ENCODE assay signal across 11 cellular contexts in the genomic region with DNA sequence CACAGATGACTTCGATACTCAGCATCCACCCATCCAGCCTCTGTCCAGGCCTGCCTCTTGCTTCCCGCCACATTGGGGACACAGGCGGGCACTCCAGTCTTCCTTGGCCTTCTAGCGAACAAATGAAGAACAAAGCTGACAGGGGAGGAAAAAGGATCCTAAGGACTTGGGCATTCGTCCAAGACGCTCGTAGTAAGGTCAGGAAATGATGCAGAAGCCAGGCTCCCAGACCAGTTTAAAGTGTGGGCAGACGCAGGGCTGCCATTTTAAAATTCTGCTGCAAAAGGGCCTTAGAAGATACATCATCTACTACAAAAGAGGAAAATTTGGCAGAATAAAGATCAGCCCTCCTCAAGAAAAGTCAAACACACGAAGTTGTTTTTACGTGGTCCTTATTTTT. TPM values are rescaled to one million over a fixed set of nuclear protein-coding genes. Genes with fewer than 3 reads are reported as not detected.
DNase-seq lines count a peak whose midpoint lies in the region; ATAC-seq, FAIRE-seq and TF ChIP-seq lines count a peak whose summit lies in the region.
"Had no signal": no experiment of that assay in that cellular context is flagged by ENCODE, and none has a peak within 500 bp of the region (broad histone marks: within the 10 kb centered on the region; RNA-seq: fewer than 3 reads in every experiment).

No MANE protein-coding gene starts in this region.

- H3K9me3 ChIP-seq in liver (ENCODE audit: control insufficient read depth in 4 of 4, low read length in 3 of 4) (no peaks in the 10 kb centered on the region), HepG2 (ENCODE audit: low read length) (no peaks in the 10 kb centered on the region), endothelial cell of umbilical vein (replicated peaks; ENCODE audit: control insufficient read depth, insufficient read depth, low read length) (no peaks in the 10 kb centered on the region), vagina (no peaks in the 10 kb centered on the region)

- peak overlapping the region in 2 of 3 experiments; percentile 71 to 76 for H3K4me3 Mint-ChIP-seq in nephron
- H3K4me3 Mint-ChIP-seq: GM23338, T-cell had no signal

- TF ChIP-seq CTCF in liver (IDR thresholded peaks at IDR 0.05; ENCODE audit: low read depth, low read length, missing input control) (no peak), HepG2 (CRISPR knock-in tag; IDR thresholded peaks at IDR 0.05) (no peak), endothelial cell of umbilical vein (IDR thresholded peaks at IDR 0.05; ENCODE audit: extremely low read depth in 1 of 2, insufficient read depth in 1 of 2, low read depth in 1 of 2, low read length in 2 of 2) (no peak), nephron (IDR thresholded peaks at IDR 0.05; ENCODE audit: unreplicated experiment in 3 of 3) (no peak), vagina (IDR thresholded peaks at IDR 0.05) (no peak)

- H3K36me3 ChIP-seq in liver (ENCODE audit: control insufficient read depth in 4 of 4, insufficient read depth in 3 of 4, low read depth in 1 of 4, low read length in 3 of 4) (peaks cover 0 to 8% (median 3%) of the 10 kb centered on the region in 4 donors), HepG2 (replicated peaks in 1 of 2; ENCODE audit: control insufficient read depth in 1 of 2, insufficient read depth in 2 of 2, low read length in 2 of 2) (no peaks in the 10 kb centered on the region), endothelial cell of umbilical vein (ENCODE audit: control insufficient read depth in 2 of 2, extremely low read depth in 1 of 2, insufficient read depth in 2 of 2, low read length in 2 of 2) (peaks cover 0 to 3% of the 10 kb centered on the region in 2 experiments), vagina (peaks cover 0 to 3% of the 10 kb centered on the region in 2 donors)

- no TSS peak for BruUV-seq in HepG2 (replicated peaks; lab: Mats Ljungman, UMichigan)
- BruUV-seq in endothelial cell of umbilical vein (replicated peaks; lab: Mats Ljungman, UMichigan) = no TSS peak

- H3K27me3 ChIP-seq in liver (ENCODE audit: control insufficient read depth in 4 of 4, insufficient read depth in 4 of 4, low read length in 3 of 4) = no peaks in the 10 kb centered on the region
- no peaks in the 10 kb centered on the region for H3K27me3 ChIP-seq in HepG2 (ENCODE audit: control insufficient read depth in 1 of 2, insufficient read depth in 2 of 2, low read length in 2 of 2)
- H3K27me3 ChIP-seq in endothelial cell of umbilical vein (ENCODE audit: control insufficient read depth in 2 of 2, insufficient read depth in 2 of 2, low read length in 2 of 2) = no peaks in the 10 kb centered on the region
- no peaks in the 10 kb centered on the region for H3K27me3 ChIP-seq in vagina

- peaks cover 49% of the 10 kb centered on the region for H3K4me1 Mint-ChIP-seq in nephron

- no peak for DNase-seq in HepG2 (ENCODE audit: low spot score)
- peak; percentile 66 for DNase-seq in endothelial cell of umbilical vein (ENCODE audit: low read depth, low spot score)
- no peak for DNase-seq in vagina (ENCODE audit: extremely low spot score in 2 of 2)
- no peak for DNase-seq in T-helper 1 cell
- no peak for DNase-seq in COR-L47 (lab: John Stamatoyannopoulos, UW)
- no peak for DNase-seq in NCI-H1436 treated with DMSO at 0.1 percent for 48 hours (lab: John Stamatoyannopoulos, UW)
- DNase-seq: islet precursor cell, T-cell had no signal

- dilution Hi-C loops in endothelial cell of umbilical vein (cut with MboI; ENCODE audit: extremely low pct_ligation_motif_present, low sequenced_read_pairs) = no loop called here

- H3K79me2 ChIP-seq in HepG2 (ENCODE audit: insufficient read depth, low read length) = no peaks in the 10 kb centered on the region
- H3K79me2 ChIP-seq in endothelial cell of umbilical vein (ENCODE audit: control insufficient read depth, insufficient read depth, low read length) = no peaks in the 10 kb centered on the region

- peaks cover 5% of the 10 kb centered on the region for H3K36me3 Mint-ChIP-seq in nephron (ENCODE audit: low read depth)

- H3K9me3 Mint-ChIP-seq in nephron = no peaks in the 10 kb centered on the region
- H3K9me3 Mint-ChIP-seq: GM23338, T-cell had no signal

- H3K27me3 Mint-ChIP-seq in nephron (ENCODE audit: low read depth) = no peaks in the 10 kb centered on the region
- H3K27me3 Mint-ChIP-seq: T-cell had no signal

- WGBS in liver = 74% methylated on average over 10 of the region's 10 CpGs
- 81% methylated on average over 10 of the region's 10 CpGs for WGBS in HepG2 (ENCODE audit: low lambda C conversion rate)

- H3K4me1 ChIP-seq in liver (ENCODE audit: control insufficient read depth in 4 of 4, insufficient read depth in 4 of 4, low read length in 3 of 4) (peaks cover 0 to 1% (median under 1%) of the 10 kb centered on the region in 4 donors), HepG2 (ENCODE audit: insufficient read depth, low read length) (peaks cover 5% of the 10 kb centered on the region), endothelial cell of umbilical vein (ENCODE audit: control insufficient read depth, extremely low read depth, insufficient read depth, low read length) (peaks cover 14% of the 10 kb centered on the region), vagina (peaks cover 28% of the 10 kb centered on the region)

- ATAC-seq in HepG2 = no peak
- ATAC-seq: GM23338, T-cell had no signal

- H3K4me2 ChIP-seq in HepG2 (ENCODE audit: low read depth, low read length) = no peak overlapping the region
- H3K4me2 ChIP-seq in endothelial cell of umbilical vein (ENCODE audit: insufficient read depth, low read length) = peak overlapping the region; percentile 3
- H3K4me2 ChIP-seq: GM23338 had no signal

- H3K4me3 ChIP-seq in liver (ENCODE audit: low read depth in 1 of 3, low read length in 3 of 3) (no peak overlapping the region), HepG2 (replicated peaks in 1 of 3; ENCODE audit: insufficient read depth in 1 of 3, low read depth in 2 of 3, low read length in 3 of 3) (no peak overlapping the region), endothelial cell of umbilical vein (replicated peaks in 1 of 3; ENCODE audit: insufficient read depth in 1 of 3, low read depth in 1 of 3, low read length in 3 of 3) (no peak overlapping the region), vagina (no peak overlapping the region)
- H3K4me3 ChIP-seq: GM23338 had no signal

- H3K27ac Mint-ChIP-seq in nephron = peak overlapping the region in 2 of 3 experiments; percentile 98 to 99
- H3K27ac Mint-ChIP-seq: GM23338, T-cell had no signal

- intact Hi-C loops in HepG2 (cut with micrococcal nuclease; ENCODE audit: unreplicated experiment) (no loop called here), endothelial cell of umbilical vein (cut with micrococcal nuclease) (loop anchor here (1.0 kb wide), 1 partner anchor 33 kb away; the partner anchor contains the start of gene SUN2), vagina (cut with DNase I) (no loop called here)

- POLR2A ChIA-PET in HepG2 (lab: Yijun Ruan, JAX) (no interaction called here), endothelial cell of umbilical vein (lab: Charles Lee) (no interaction called here)

- in situ Hi-C loops in HepG2 (cut with HindIII; ENCODE audit: extremely low pct_ligation_motif_present, low pct_unique_long_range_greater_than_20kb) = no loop called here

- no peaks in the 10 kb centered on the region for H4K20me1 ChIP-seq in HepG2 (ENCODE audit: insufficient read depth, low read length)
- H4K20me1 ChIP-seq in endothelial cell of umbilical vein (replicated peaks; ENCODE audit: control insufficient read depth, extremely low read depth, insufficient read depth, low read length) = no peaks in the 10 kb centered on the region

- FAIRE-seq in HepG2 (lab: Jason Lieb, UNC) (no peak), endothelial cell of umbilical vein (lab: Jason Lieb, UNC) (peak; percentile 72)

- H2AFZ ChIP-seq in HepG2 (ENCODE audit: low read length) (no peak overlapping the region), endothelial cell of umbilical vein (ENCODE audit: low read depth, low read length) (peak overlapping the region; percentile 38)
- H2AFZ ChIP-seq: GM23338 had no signal

- TF ChIP-seq EP300 in HepG2 (IDR thresholded peaks at IDR 0.05; ENCODE audit: low read depth in 2 of 2, low read length in 2 of 2) (no peak), HepG2 (CRISPR knock-in tag; IDR thresholded peaks at IDR 0.05; ENCODE audit: borderline replicate concordance) (no peak)

- CTCF ChIA-PET in HepG2 (lab: Yijun Ruan, JAX; ENCODE audit: low intra/inter-chr PET ratio, low total read pairs) = no interaction called here
- CTCF ChIA-PET in endothelial cell of umbilical vein (lab: Charles Lee) = interaction anchor here (1.3 to 3.8 kb wide), 3 partner anchors 19 to 81 kb away, joined by 3 to 23 read pairs (median 4); no protein-coding TSS in a partner anchor

- no peak for TF ChIP-seq RAD21 in liver (IDR thresholded peaks at IDR 0.05)
- no peak for TF ChIP-seq RAD21 in HepG2 (CRISPR knock-in tag; IDR thresholded peaks at IDR 0.05)

- no peak for TF ChIP-seq POLR2A in HepG2 (IDR thresholded peaks at IDR 0.05; ENCODE audit: insufficient read depth in 1 of 2, low read depth in 2 of 2, low read length in 2 of 2)
- no peak for TF ChIP-seq POLR2A in endothelial cell of umbilical vein (IDR thresholded peaks at IDR 0.05; ENCODE audit: low read depth, low read length)
- no peak for TF ChIP-seq POLR2A in vagina (IDR thresholded peaks at IDR 0.05)

- peak overlapping the region; percentile 6 to 31 for H3K27ac ChIP-seq in liver (ENCODE audit: low read depth in 1 of 2, low read length in 2 of 2)
- no peak overlapping the region for H3K27ac ChIP-seq in HepG2 (ENCODE audit: extremely low read length, insufficient read depth, low read length)
- peak overlapping the region; percentile 72 for H3K27ac ChIP-seq in endothelial cell of umbilical vein (ENCODE audit: insufficient read depth, low read depth, low read length)
- H3K27ac ChIP-seq in vagina = peak overlapping the region; percentile 82

- no peak overlapping the region for H3K9ac ChIP-seq in liver (ENCODE audit: low read depth in 1 of 2, low read length in 2 of 2)
- no peak overlapping the region for H3K9ac ChIP-seq in HepG2 (ENCODE audit: insufficient read depth, low read depth, low read length)
- H3K9ac ChIP-seq in endothelial cell of umbilical vein (replicated peaks; ENCODE audit: extremely low read depth, insufficient read depth, low read length) = no peak overlapping the region

- H3K9me1 ChIP-seq in endothelial cell of umbilical vein (replicated peaks; ENCODE audit: control insufficient read depth, extremely low read depth, insufficient read depth, low read length) = no peaks in the 10 kb centered on the region

RNA-seq across cellular contexts. Expression of gene DNAL4, which starts 5.9 kb away (rescaled TPM):
- total RNA-seq in liver (1 to 10 TPM; 4.0 to 5.6 TPM), HepG2 (2016; rRNA removed; fragmentation: Illumina TruSeq; extraction: Trizol) (8.0 and 8.8 TPM in 2 replicates), endothelial cell of umbilical vein (12.2 and 12.9 TPM in 2 replicates), vagina (14.7 TPM)
- polyA plus RNA-seq in liver (1 to 10 TPM; 4.9 TPM), HepG2 (2011; rRNA removed) (9.0 and 10.7 TPM in 2 replicates), endothelial cell of umbilical vein (22.7 and 24.7 TPM in 2 replicates)
- 8.4 and 10.6 TPM in 2 replicates for total RNA-seq in HepG2 (2016; cell fraction: cytosol; rRNA removed; fragmentation: Illumina TruSeq; extraction: Trizol; ENCODE audit: low read depth)
- 7.8 and 8.3 TPM in 2 replicates for total RNA-seq in HepG2 (2016; cell fraction: insoluble cytoplasmic fraction; rRNA removed; fragmentation: Illumina TruSeq; extraction: Trizol)
- 15.9 and 18.1 TPM in 2 replicates for total RNA-seq in HepG2 (2016; cell fraction: membrane; rRNA removed; fragmentation: Illumina TruSeq; extraction: Trizol)
- 3.2 and 3.8 TPM in 2 replicates for total RNA-seq in HepG2 (2016; cell fraction: nucleus; rRNA removed; fragmentation: Illumina TruSeq; extraction: Trizol)
- polyA plus RNA-seq in HepG2 (2011; cell fraction: cytosol; rRNA removed) = 11.6 and 14.0 TPM in 2 replicates
- polyA plus RNA-seq in HepG2 (2011; cell fraction: nucleus; rRNA removed) = 6.6 and 8.0 TPM in 2 replicates
- 4.6 and 5.9 TPM in 2 replicates for polyA plus RNA-seq in HepG2 (2012)
- polyA plus RNA-seq in HepG2 (2016; cell fraction: cytosol; fragmentation: Illumina TruSeq; extraction: Trizol; ENCODE audit: low read depth) = 10.5 and 11.9 TPM in 2 replicates
- 7.7 and 9.2 TPM in 2 replicates for polyA plus RNA-seq in HepG2 (2016; cell fraction: insoluble cytoplasmic fraction; fragmentation: Illumina TruSeq; extraction: Trizol; ENCODE audit: low read depth)
- 13.7 and 14.4 TPM in 2 replicates for polyA plus RNA-seq in HepG2 (2016; cell fraction: membrane; fragmentation: Illumina TruSeq; extraction: Trizol; ENCODE audit: low read depth)
- polyA plus RNA-seq in HepG2 (2016; cell fraction: nucleus; fragmentation: Illumina TruSeq; extraction: Trizol; ENCODE audit: insufficient read depth, low read depth) = 5.5 and 8.1 TPM in 2 replicates
- 6.9 and 10.7 TPM in 2 replicates for polyA minus RNA-seq in HepG2 (2011; rRNA and poly(A)+ RNA removed; ENCODE audit: low replicate concordance)
- polyA minus RNA-seq in HepG2 (2011; cell fraction: cytosol; rRNA and poly(A)+ RNA removed) = 1.5 and 2.4 TPM in 2 replicates
- polyA minus RNA-seq in HepG2 (2011; cell fraction: nucleus; rRNA and poly(A)+ RNA removed) = 1.0 and 1.5 TPM in 2 replicates
- polyA plus RNA-seq in endothelial cell of umbilical vein (2011; cell fraction: cytosol; rRNA removed) = 22.4 and 27.0 TPM in 2 replicates
- polyA plus RNA-seq in endothelial cell of umbilical vein (2011; cell fraction: nucleus; rRNA removed) = 9.7 and 10.5 TPM in 2 replicates
- 11.6 and 14.8 TPM in 2 replicates for polyA plus RNA-seq in endothelial cell of umbilical vein (2012)
- polyA minus RNA-seq in endothelial cell of umbilical vein = 13.4 and 13.7 TPM in 2 replicates
- polyA minus RNA-seq in endothelial cell of umbilical vein (2011; cell fraction: cytosol; rRNA and poly(A)+ RNA removed) = 3.1 TPM
- polyA minus RNA-seq in endothelial cell of umbilical vein (2011; cell fraction: nucleus; rRNA and poly(A)+ RNA removed) = 3.2 and 4.6 TPM in 2 replicates

RNA-seq across cellular contexts. Expression of gene SUN2, which starts 32.2 kb away (rescaled TPM):
- total RNA-seq in liver (100 to 1,000 TPM in 1 of 2 donors, 10 to 100 TPM in 1; 53.3 to 170 TPM), HepG2 (2016; rRNA removed; fragmentation: Illumina TruSeq; extraction: Trizol) (18.2 and 45.6 TPM in 2 replicates), endothelial cell of umbilical vein (133 and 137 TPM in 2 replicates), vagina (258 TPM)
- polyA plus RNA-seq in liver (100 to 1,000 TPM in 1 of 2 donors, 10 to 100 TPM in 1; 13.1 to 110 TPM), HepG2 (2011; rRNA removed) (56.6 and 94.4 TPM in 2 replicates), endothelial cell of umbilical vein (74.2 and 76.7 TPM in 2 replicates)
- total RNA-seq in HepG2 (2016; cell fraction: cytosol; rRNA removed; fragmentation: Illumina TruSeq; extraction: Trizol; ENCODE audit: low read depth) = 7.7 and 8.7 TPM in 2 replicates
- 15.8 and 46.5 TPM in 2 replicates for total RNA-seq in HepG2 (2016; cell fraction: insoluble cytoplasmic fraction; rRNA removed; fragmentation: Illumina TruSeq; extraction: Trizol)
- total RNA-seq in HepG2 (2016; cell fraction: membrane; rRNA removed; fragmentation: Illumina TruSeq; extraction: Trizol) = 8.0 and 10.1 TPM in 2 replicates
- total RNA-seq in HepG2 (2016; cell fraction: nucleus; rRNA removed; fragmentation: Illumina TruSeq; extraction: Trizol) = 45.0 and 55.0 TPM in 2 replicates
- 56.4 and 70.2 TPM in 2 replicates for polyA plus RNA-seq in HepG2 (2011; cell fraction: cytosol; rRNA removed)
- 131 and 136 TPM in 2 replicates for polyA plus RNA-seq in HepG2 (2011; cell fraction: nucleus; rRNA removed)
- polyA plus RNA-seq in HepG2 (2012) = 54.3 and 62.5 TPM in 2 replicates
- 1.7 and 2.0 TPM in 2 replicates for polyA plus RNA-seq in HepG2 (2016; cell fraction: cytosol; fragmentation: Illumina TruSeq; extraction: Trizol; ENCODE audit: low read depth)
- polyA plus RNA-seq in HepG2 (2016; cell fraction: insoluble cytoplasmic fraction; fragmentation: Illumina TruSeq; extraction: Trizol; ENCODE audit: low read depth) = 13.1 and 15.6 TPM in 2 replicates
- 2.6 and 3.3 TPM in 2 replicates for polyA plus RNA-seq in HepG2 (2016; cell fraction: membrane; fragmentation: Illumina TruSeq; extraction: Trizol; ENCODE audit: low read depth)
- 64.6 and 66.8 TPM in 2 replicates for polyA plus RNA-seq in HepG2 (2016; cell fraction: nucleus; fragmentation: Illumina TruSeq; extraction: Trizol; ENCODE audit: insufficient read depth, low read depth)
- polyA minus RNA-seq in HepG2 (2011; rRNA and poly(A)+ RNA removed; ENCODE audit: low replicate concordance) = 70.8 and 210 TPM in 2 replicates
- polyA minus RNA-seq in HepG2 (2011; cell fraction: cytosol; rRNA and poly(A)+ RNA removed) = 64.5 and 71.6 TPM in 2 replicates
- polyA minus RNA-seq in HepG2 (2011; cell fraction: nucleus; rRNA and poly(A)+ RNA removed) = 46.5 and 51.3 TPM in 2 replicates
- 65.0 and 75.7 TPM in 2 replicates for polyA plus RNA-seq in endothelial cell of umbilical vein (2011; cell fraction: cytosol; rRNA removed)
- 88.2 and 92.7 TPM in 2 replicates for polyA plus RNA-seq in endothelial cell of umbilical vein (2011; cell fraction: nucleus; rRNA removed)
- 51.1 and 53.0 TPM in 2 replicates for polyA plus RNA-seq in endothelial cell of umbilical vein (2012)
- polyA minus RNA-seq in endothelial cell of umbilical vein = 99.0 and 125 TPM in 2 replicates
- polyA minus RNA-seq in endothelial cell of umbilical vein (2011; cell fraction: cytosol; rRNA and poly(A)+ RNA removed) = 32.8 TPM
- 50.8 and 52.2 TPM in 2 replicates for polyA minus RNA-seq in endothelial cell of umbilical vein (2011; cell fraction: nucleus; rRNA and poly(A)+ RNA removed)

RNA-seq across cellular contexts. Expression of gene NPTXR, which starts 55.8 kb away (rescaled TPM):
- under 1 TPM; 0.05 to 0.25 TPM for total RNA-seq in liver
- under 1 TPM; 0.07 to 0.45 TPM for polyA plus RNA-seq in liver
- 2.5 and 2.6 TPM in 2 replicates for total RNA-seq in HepG2 (2016; rRNA removed; fragmentation: Illumina TruSeq; extraction: Trizol)
- 0.44 and 0.51 TPM in 2 replicates for total RNA-seq in HepG2 (2016; cell fraction: cytosol; rRNA removed; fragmentation: Illumina TruSeq; extraction: Trizol; ENCODE audit: low read depth)
- total RNA-seq in HepG2 (2016; cell fraction: insoluble cytoplasmic fraction; rRNA removed; fragmentation: Illumina TruSeq; extraction: Trizol) = 2.1 and 2.5 TPM in 2 replicates
- total RNA-seq in HepG2 (2016; cell fraction: membrane; rRNA removed; fragmentation: Illumina TruSeq; extraction: Trizol) = 2.4 TPM in 2 replicates
- total RNA-seq in HepG2 (2016; cell fraction: nucleus; rRNA removed; fragmentation: Illumina TruSeq; extraction: Trizol) = 5.7 and 7.1 TPM in 2 replicates
- 4.8 and 6.7 TPM in 2 replicates for polyA plus RNA-seq in HepG2 (2011; rRNA removed)
- 4.4 and 4.7 TPM in 2 replicates for polyA plus RNA-seq in HepG2 (2011; cell fraction: cytosol; rRNA removed)
- 7.5 and 8.6 TPM in 2 replicates for polyA plus RNA-seq in HepG2 (2011; cell fraction: nucleus; rRNA removed)
- polyA plus RNA-seq in HepG2 (2012) = 13.2 and 13.3 TPM in 2 replicates
- 0.61 and 0.71 TPM in 2 replicates for polyA plus RNA-seq in HepG2 (2016; cell fraction: cytosol; fragmentation: Illumina TruSeq; extraction: Trizol; ENCODE audit: low read depth)
- polyA plus RNA-seq in HepG2 (2016; cell fraction: insoluble cytoplasmic fraction; fragmentation: Illumina TruSeq; extraction: Trizol; ENCODE audit: low read depth) = 3.2 and 4.5 TPM in 2 replicates
- 1.6 and 1.8 TPM in 2 replicates for polyA plus RNA-seq in HepG2 (2016; cell fraction: membrane; fragmentation: Illumina TruSeq; extraction: Trizol; ENCODE audit: low read depth)
- 13.4 and 14.4 TPM in 2 replicates for polyA plus RNA-seq in HepG2 (2016; cell fraction: nucleus; fragmentation: Illumina TruSeq; extraction: Trizol; ENCODE audit: insufficient read depth, low read depth)
- 2.5 and 11.6 TPM in 2 replicates for polyA minus RNA-seq in HepG2 (2011; rRNA and poly(A)+ RNA removed; ENCODE audit: low replicate concordance)
- 6.9 and 7.3 TPM in 2 replicates for polyA minus RNA-seq in HepG2 (2011; cell fraction: cytosol; rRNA and poly(A)+ RNA removed)
- 2.4 and 3.4 TPM in 2 replicates for polyA minus RNA-seq in HepG2 (2011; cell fraction: nucleus; rRNA and poly(A)+ RNA removed)
- total RNA-seq in endothelial cell of umbilical vein = 0.73 and 0.95 TPM in 2 replicates
- 0.37 and 0.43 TPM in 2 replicates for polyA plus RNA-seq in endothelial cell of umbilical vein
- 0.53 and 0.55 TPM in 2 replicates for polyA plus RNA-seq in endothelial cell of umbilical vein (2011; cell fraction: cytosol; rRNA removed)
- 0.29 and 0.32 TPM in 2 replicates for polyA plus RNA-seq in endothelial cell of umbilical vein (2011; cell fraction: nucleus; rRNA removed)
- 0.82 and 0.90 TPM in 2 replicates for polyA plus RNA-seq in endothelial cell of umbilical vein (2012)
- 0.49 and 0.66 TPM in 2 replicates for polyA minus RNA-seq in endothelial cell of umbilical vein
- 2.2 TPM for polyA minus RNA-seq in endothelial cell of umbilical vein (2011; cell fraction: cytosol; rRNA and poly(A)+ RNA removed)
- 0.14 and 0.24 TPM in 2 replicates for polyA minus RNA-seq in endothelial cell of umbilical vein (2011; cell fraction: nucleus; rRNA and poly(A)+ RNA removed)
- 9.3 TPM for total RNA-seq in vagina
